1 cellular context compared by ENCODE assay signal in the genomic region with DNA sequence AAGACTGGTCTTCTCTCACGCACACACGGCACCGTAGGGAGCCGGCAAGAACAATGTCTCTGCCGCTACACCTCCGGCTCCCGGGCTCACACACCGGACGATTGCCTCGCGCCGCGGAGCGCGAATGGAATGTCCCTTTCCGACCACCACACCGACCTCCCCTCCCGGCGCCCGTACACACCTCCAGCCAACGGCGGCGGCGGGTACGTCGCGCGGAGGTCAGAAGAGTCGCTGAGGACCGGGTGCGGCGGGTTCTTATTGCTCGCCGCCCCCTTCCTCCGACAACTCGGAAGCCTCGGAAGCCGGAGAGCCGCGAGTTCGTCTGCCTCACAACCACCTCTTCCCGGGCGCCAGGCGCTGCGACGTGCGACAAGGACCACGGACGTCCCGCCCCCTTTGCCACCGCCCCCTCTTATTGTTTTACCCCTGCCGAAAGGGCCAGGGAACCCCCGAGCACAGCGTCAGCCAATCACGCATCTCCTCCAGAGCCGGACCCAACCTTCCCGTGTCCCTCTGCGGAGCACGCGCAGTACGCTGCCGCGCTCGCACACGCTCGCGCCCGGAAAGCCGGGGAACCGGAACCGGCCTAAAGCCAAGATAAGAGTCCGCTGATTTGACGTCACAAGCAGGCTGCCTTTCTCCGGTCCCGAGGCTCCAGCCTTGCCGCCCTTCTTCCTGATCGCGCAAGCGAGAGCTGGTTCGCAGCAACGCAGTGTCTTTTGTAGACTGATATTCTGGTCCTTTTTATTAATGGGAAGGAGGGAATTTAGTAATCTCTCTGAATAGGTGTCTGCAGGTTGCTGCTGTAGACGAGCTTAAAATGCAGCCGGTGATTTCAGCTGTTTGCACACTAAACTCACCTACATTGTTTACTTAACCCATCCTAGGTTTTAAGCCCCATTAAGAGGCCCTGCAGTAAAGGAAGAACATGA.
TF ChIP-seq lines count a peak whose summit lies in the region.

A gene (minus strand): TSS at position 385 of the 932 bp plus-strand sequence. CDS start 11,386 bp downstream, outside the sequence.

TF ChIP-seq in liver, 16 proteins besides CTCF, POLR2A, EP300 and RAD21 (continued from another document):
- TF ChIP-seq EGR1 (IDR thresholded peaks at IDR 0.05; ENCODE audit: low read depth in 2 of 2) (peak; percentile 89 to 97), NR2F2 (IDR thresholded peaks at IDR 0.05) (no peak), RXRA (IDR thresholded peaks at IDR 0.05) (peak in 1 of 2 donors; percentile 63), TAF1 (conservative IDR thresholded peaks at IDR 0.05) (peak; percentile 32), YY1 (IDR thresholded peaks at IDR 0.05) (peak; percentile 66), HNF4A (conservative IDR thresholded peaks at IDR 0.05) (peak; percentile 36 to 38), FOXA1 (IDR thresholded peaks at IDR 0.05) (peak; percentile 48), SP1 (IDR thresholded peaks at IDR 0.05) (peak; percentile 75)
- TF ChIP-seq, protein P1, sequence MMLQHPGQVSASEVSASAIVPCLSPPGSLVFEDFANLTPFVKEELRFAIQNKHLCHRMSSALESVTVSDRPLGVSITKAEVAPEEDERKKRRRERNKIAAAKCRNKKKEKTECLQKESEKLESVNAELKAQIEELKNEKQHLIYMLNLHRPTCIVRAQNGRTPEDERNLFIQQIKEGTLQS (IDR thresholded peaks at IDR 0.05), result no peak
- TF ChIP-seq, protein P2, sequence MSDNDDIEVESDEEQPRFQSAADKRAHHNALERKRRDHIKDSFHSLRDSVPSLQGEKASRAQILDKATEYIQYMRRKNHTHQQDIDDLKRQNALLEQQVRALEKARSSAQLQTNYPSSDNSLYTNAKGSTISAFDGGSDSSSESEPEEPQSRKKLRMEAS (IDR thresholded peaks at IDR 0.05), result peak; percentile 97
- TF ChIP-seq, protein P3, sequence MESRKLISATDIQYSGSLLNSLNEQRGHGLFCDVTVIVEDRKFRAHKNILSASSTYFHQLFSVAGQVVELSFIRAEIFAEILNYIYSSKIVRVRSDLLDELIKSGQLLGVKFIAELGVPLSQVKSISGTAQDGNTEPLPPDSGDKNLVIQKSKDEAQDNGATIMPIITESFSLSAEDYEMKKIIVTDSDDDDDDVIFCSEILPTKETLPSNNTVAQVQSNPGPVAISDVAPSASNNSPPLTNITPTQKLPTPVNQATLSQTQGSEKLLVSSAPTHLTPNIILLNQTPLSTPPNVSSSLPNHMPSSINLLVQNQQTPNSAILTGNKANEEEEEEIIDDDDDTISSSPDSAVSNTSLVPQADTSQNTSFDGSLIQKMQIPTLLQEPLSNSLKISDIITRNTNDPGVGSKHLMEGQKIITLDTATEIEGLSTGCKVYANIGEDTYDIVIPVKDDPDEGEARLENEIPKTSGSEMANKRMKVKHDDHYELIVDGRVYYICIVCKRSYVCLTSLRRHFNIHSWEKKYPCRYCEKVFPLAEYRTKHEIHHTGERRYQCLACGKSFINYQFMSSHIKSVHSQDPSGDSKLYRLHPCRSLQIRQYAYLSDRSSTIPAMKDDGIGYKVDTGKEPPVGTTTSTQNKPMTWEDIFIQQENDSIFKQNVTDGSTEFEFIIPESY (IDR thresholded peaks at IDR 0.05), result peak; percentile 85
